ENCODE assay signal across 1 cellular context in genomic region chr3:133928903-133929607, GRCh38.
TF ChIP-seq lines count a peak whose summit lies in the region.

No MANE protein-coding gene starts in this region.

TF ChIP-seq in SK-N-SH, 30 proteins besides CTCF, POLR2A, EP300 and RAD21 (continued from another document):
- TF ChIP-seq, protein P1, sequence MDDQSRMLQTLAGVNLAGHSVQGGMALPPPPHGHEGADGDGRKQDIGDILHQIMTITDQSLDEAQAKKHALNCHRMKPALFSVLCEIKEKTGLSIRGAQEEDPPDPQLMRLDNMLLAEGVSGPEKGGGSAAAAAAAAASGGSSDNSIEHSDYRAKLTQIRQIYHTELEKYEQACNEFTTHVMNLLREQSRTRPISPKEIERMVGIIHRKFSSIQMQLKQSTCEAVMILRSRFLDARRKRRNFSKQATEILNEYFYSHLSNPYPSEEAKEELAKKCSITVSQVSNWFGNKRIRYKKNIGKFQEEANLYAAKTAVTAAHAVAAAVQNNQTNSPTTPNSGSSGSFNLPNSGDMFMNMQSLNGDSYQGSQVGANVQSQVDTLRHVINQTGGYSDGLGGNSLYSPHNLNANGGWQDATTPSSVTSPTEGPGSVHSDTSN (IDR thresholded peaks at IDR 0.05), result no peak
TF ChIP-seq in SK-N-SH: peak in this region for 0.
